In the genomic region with DNA sequence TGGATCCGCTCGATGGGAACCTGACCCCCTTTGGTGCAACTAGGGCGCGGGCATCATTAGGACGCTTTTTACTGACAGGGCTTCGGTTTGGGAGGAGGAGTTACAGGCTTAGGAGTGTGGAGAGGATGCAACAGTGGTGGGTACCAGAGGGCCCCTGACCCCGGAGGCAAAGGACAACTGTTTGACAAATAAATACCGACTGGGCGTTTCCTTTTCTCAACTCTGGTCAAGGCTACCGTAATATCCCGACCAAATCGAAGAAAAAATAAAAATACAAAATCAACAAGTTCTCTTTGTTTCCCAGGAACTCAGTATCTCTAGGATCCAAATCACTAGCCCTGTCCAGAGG, we compare ENCODE assay signal across 1 cellular context.
TF ChIP-seq lines count a peak whose summit lies in the region.

No MANE protein-coding gene starts in this region.

TF ChIP-seq in GM12891, 5 proteins besides CTCF, POLR2A, EP300 and RAD21 (continued from another document):
- TF ChIP-seq POU2F2 (IDR thresholded peaks at IDR 0.05; ENCODE audit: low read depth, low read length), result no peak
- TF ChIP-seq SPI1 (IDR thresholded peaks at IDR 0.05; ENCODE audit: low read depth, low read length), result no peak
- TF ChIP-seq TAF1 (IDR thresholded peaks at IDR 0.05; ENCODE audit: low read depth, low read length), result no peak
